2 cellular contexts compared by ENCODE assay signal in the genomic region with DNA sequence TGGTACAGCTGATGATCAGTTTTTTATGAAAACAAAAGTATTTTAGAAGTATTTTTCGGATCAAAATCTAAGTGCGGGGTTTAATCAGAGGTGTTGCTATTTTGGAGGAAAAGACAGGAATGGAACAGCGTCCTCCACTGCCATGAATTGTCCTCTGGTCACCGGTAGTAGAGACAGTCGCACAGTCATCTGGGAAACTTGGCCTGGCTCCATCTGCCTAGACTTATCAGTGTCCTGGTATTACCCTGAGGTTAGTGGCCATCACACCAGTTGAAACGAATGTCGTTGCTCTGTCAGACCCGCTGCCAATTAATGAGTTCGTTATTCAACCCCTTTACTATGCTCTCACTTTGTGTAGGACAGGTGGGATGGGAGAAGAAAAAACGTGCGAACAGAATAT.
TF ChIP-seq lines count a peak whose summit lies in the region.

No MANE protein-coding gene starts in this region.

TF ChIP-seq in H1, 55 proteins besides CTCF, POLR2A, EP300 and RAD21:
- TF ChIP-seq TAF7 (optimal IDR thresholded peaks at IDR 0.05; ENCODE audit: borderline replicate concordance, low read depth, low read length): no peak
- TF ChIP-seq KDM1A (IDR thresholded peaks at IDR 0.05; ENCODE audit: borderline replicate concordance, low read length): no peak
- peak; percentile 9 for TF ChIP-seq RNF2 (IDR thresholded peaks at IDR 0.05; ENCODE audit: borderline replicate concordance, low read depth, low read length, missing control alignments, poor library complexity, severe bottlenecking)
- TF ChIP-seq JUN (IDR thresholded peaks at IDR 0.05; ENCODE audit: low read depth, low read length): no peak
- TF ChIP-seq GABPA (IDR thresholded peaks at IDR 0.05; ENCODE audit: borderline replicate concordance, insufficient read depth, low read length): no peak
- TF ChIP-seq GTF2F1 (IDR thresholded peaks at IDR 0.05; ENCODE audit: borderline replicate concordance, low read depth, low read length): no peak
- peak; percentile 18; the same call in 1 of the 2 replicates for TF ChIP-seq CBX8 (IDR thresholded peaks at IDR 0.05; ENCODE audit: borderline replicate concordance, low read depth, low read length)
- TF ChIP-seq YY1 (IDR thresholded peaks at IDR 0.05; ENCODE audit: low read depth, low read length): no peak
- no peak for TF ChIP-seq TEAD4 (IDR thresholded peaks at IDR 0.05; ENCODE audit: low read depth, low read length)
- TF ChIP-seq CBX5 (IDR thresholded peaks at IDR 0.05; ENCODE audit: low read depth, low read length): no peak

TF ChIP-seq in SK-N-SH, 30 proteins besides CTCF, POLR2A, EP300 and RAD21:
- TF ChIP-seq NRF1 (IDR thresholded peaks at IDR 0.05; ENCODE audit: low read depth, low read length) (no peak), TEAD4 (IDR thresholded peaks at IDR 0.05; ENCODE audit: borderline replicate concordance, insufficient read depth) (no peak), FOXM1 (IDR thresholded peaks at IDR 0.05; ENCODE audit: low read depth) (no peak), JUND (IDR thresholded peaks at IDR 0.05) (no peak), EZH2phosphoT487 (IDR thresholded peaks at IDR 0.05; ENCODE audit: borderline replicate concordance, low read depth) (no peak), NFIC (IDR thresholded peaks at IDR 0.05; ENCODE audit: borderline replicate concordance) (no peak), TAF1 (IDR thresholded peaks at IDR 0.05; ENCODE audit: borderline replicate concordance, low read depth, low read length) (no peak)
- TF ChIP-seq, protein P1, sequence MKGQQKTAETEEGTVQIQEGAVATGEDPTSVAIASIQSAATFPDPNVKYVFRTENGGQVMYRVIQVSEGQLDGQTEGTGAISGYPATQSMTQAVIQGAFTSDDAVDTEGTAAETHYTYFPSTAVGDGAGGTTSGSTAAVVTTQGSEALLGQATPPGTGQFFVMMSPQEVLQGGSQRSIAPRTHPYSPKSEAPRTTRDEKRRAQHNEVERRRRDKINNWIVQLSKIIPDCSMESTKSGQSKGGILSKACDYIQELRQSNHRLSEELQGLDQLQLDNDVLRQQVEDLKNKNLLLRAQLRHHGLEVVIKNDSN (IDR thresholded peaks at IDR 0.05; ENCODE audit: borderline replicate concordance, low read depth): no peak
- TF ChIP-seq, protein P2, sequence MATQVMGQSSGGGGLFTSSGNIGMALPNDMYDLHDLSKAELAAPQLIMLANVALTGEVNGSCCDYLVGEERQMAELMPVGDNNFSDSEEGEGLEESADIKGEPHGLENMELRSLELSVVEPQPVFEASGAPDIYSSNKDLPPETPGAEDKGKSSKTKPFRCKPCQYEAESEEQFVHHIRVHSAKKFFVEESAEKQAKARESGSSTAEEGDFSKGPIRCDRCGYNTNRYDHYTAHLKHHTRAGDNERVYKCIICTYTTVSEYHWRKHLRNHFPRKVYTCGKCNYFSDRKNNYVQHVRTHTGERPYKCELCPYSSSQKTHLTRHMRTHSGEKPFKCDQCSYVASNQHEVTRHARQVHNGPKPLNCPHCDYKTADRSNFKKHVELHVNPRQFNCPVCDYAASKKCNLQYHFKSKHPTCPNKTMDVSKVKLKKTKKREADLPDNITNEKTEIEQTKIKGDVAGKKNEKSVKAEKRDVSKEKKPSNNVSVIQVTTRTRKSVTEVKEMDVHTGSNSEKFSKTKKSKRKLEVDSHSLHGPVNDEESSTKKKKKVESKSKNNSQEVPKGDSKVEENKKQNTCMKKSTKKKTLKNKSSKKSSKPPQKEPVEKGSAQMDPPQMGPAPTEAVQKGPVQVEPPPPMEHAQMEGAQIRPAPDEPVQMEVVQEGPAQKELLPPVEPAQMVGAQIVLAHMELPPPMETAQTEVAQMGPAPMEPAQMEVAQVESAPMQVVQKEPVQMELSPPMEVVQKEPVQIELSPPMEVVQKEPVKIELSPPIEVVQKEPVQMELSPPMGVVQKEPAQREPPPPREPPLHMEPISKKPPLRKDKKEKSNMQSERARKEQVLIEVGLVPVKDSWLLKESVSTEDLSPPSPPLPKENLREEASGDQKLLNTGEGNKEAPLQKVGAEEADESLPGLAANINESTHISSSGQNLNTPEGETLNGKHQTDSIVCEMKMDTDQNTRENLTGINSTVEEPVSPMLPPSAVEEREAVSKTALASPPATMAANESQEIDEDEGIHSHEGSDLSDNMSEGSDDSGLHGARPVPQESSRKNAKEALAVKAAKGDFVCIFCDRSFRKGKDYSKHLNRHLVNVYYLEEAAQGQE (IDR thresholded peaks at IDR 0.05; ENCODE audit: low read depth, low read length): no peak
- TF ChIP-seq, protein P3, sequence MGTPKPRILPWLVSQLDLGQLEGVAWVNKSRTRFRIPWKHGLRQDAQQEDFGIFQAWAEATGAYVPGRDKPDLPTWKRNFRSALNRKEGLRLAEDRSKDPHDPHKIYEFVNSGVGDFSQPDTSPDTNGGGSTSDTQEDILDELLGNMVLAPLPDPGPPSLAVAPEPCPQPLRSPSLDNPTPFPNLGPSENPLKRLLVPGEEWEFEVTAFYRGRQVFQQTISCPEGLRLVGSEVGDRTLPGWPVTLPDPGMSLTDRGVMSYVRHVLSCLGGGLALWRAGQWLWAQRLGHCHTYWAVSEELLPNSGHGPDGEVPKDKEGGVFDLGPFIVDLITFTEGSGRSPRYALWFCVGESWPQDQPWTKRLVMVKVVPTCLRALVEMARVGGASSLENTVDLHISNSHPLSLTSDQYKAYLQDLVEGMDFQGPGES (IDR thresholded peaks at IDR 0.05; ENCODE audit: low read depth, low read length): no peak
